In the genomic region with DNA sequence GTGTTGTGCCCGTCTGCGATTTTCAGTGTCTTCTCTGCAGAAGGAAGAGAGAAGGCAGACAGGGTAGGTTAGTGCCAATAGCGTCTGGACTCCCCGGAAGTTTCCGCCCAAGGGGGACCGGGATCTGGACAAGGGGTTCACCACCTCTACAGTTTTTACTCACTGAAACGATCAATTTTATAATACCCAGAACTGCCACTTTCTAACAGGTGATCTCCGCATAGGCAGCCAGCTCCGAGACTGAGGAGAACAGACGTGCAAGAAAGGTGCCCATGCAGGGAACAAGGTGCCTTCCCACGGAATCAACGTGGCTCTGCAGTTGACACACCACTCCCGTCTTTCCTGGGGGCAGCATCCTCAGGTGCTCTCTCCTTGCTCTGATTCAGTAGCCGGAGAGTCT, we compare ENCODE assay signal across 25 cellular contexts.
"Had no signal": no experiment of that assay in that cellular context is flagged by ENCODE, and none has a peak within 500 bp of the region (broad histone marks: within the 10 kb centered on the region; RNA-seq: fewer than 3 reads in every experiment).

No MANE protein-coding gene starts in this region.

- H3K4me3 Mint-ChIP-seq: effector memory CD8-positive, alpha-beta T cell; endodermal cell; mesothelial cell of epicardium had no signal

- H3K27me3 ChIP-seq: esophagus squamous epithelium, gastrocnemius medialis, left lung had no signal

- H3K36me3 Mint-ChIP-seq: mesothelial cell of epicardium had no signal

- H3K27ac ChIP-seq: coronary artery, epithelial cell of prostate, esophagus squamous epithelium, gastrocnemius medialis, heart right ventricle, left lung, lower lobe of right lung had no signal

- H3K4me3 ChIP-seq: coronary artery, esophagus squamous epithelium, gastrocnemius medialis, heart right ventricle, left lung, lower lobe of right lung, mucosa of descending colon had no signal

- DNase-seq: effector CD8-positive, alpha-beta T cell; effector memory CD8-positive, alpha-beta T cell; endodermal cell; erythroblast; esophagus squamous epithelium; foreskin fibroblast; gastrocnemius medialis; glutamatergic neuron; head of caudate nucleus; heart right ventricle; hippocampal formation; left cardiac atrium; left lung; left ventricle myocardium superior; lower lobe of right lung; mesenchymal stem cell; mucosa of descending colon had no signal

- H3K4me1 Mint-ChIP-seq: mesothelial cell of epicardium had no signal

- H3K27ac Mint-ChIP-seq: effector memory CD8-positive, alpha-beta T cell; endodermal cell; mesothelial cell of epicardium had no signal

- H3K9me3 Mint-ChIP-seq: effector memory CD8-positive, alpha-beta T cell had no signal

- H3K36me3 ChIP-seq: esophagus squamous epithelium, gastrocnemius medialis, heart right ventricle, left lung, lower lobe of right lung had no signal

- ATAC-seq: effector memory CD8-positive, alpha-beta T cell; esophagus mucosa; gastrocnemius medialis; heart right ventricle; left cardiac atrium; left lung; left ventricle myocardium superior; lower lobe of right lung; mucosa of descending colon had no signal

- H3K4me1 ChIP-seq: esophagus squamous epithelium, gastrocnemius medialis, heart right ventricle, left lung, lower lobe of right lung had no signal

- H3K9me3 ChIP-seq: esophagus squamous epithelium, gastrocnemius medialis, left lung, lower lobe of right lung had no signal

- FAIRE-seq: colon, endometrium, islet of Langerhans, keratinocyte had no signal
